In genomic region chr13:107867701-107868661, GRCh38 we compare ENCODE assay signal across 8 cellular contexts.
DNase-seq lines count a peak whose midpoint lies in the region; ATAC-seq and TF ChIP-seq lines count a peak whose summit lies in the region.

No MANE protein-coding gene starts in this region.

- H3K27me3 Mint-ChIP-seq in mesothelial cell of epicardium (ENCODE audit: low read depth): peaks cover 91% of the 10 kb centered on the region

- peaks cover 18% of the 10 kb centered on the region for H3K4me1 Mint-ChIP-seq in mesothelial cell of epicardium

- TF ChIP-seq CTCF in mesothelial cell of epicardium (IDR thresholded peaks at IDR 0.05; ENCODE audit: unreplicated experiment): no peak

- intact Hi-C loops in left cardiac atrium (cut with DNase I): no loop called here
- intact Hi-C loops in left ventricle myocardium superior (cut with micrococcal nuclease): no loop called here

- ATAC-seq in left cardiac atrium (peak; percentile 30 to 73), left ventricle myocardium superior (no peak), GM18868 (IDR thresholded peaks at IDR 0.05; ENCODE audit: unreplicated experiment) (no peak)

- DNase-seq in left cardiac atrium (no peak), left ventricle myocardium superior (no peak), NCI-H82 treated with DMSO at 0.1 percent for 48 hours (lab: John Stamatoyannopoulos, UW; ENCODE audit: unreplicated experiment) (peak; percentile 49), dermis blood vessel endothelial cell (peak; percentile 75), mesothelial cell of epicardium (ENCODE audit: low spot score in 2 of 2, unreplicated experiment in 2 of 2) (peak in 1 of 2 experiments; percentile 61), ureter (ENCODE audit: low spot score) (peak; percentile 51), LoVo (ENCODE audit: low spot score) (no peak)

- no peaks in the 10 kb centered on the region for H3K36me3 Mint-ChIP-seq in mesothelial cell of epicardium

- H3K9me3 Mint-ChIP-seq in mesothelial cell of epicardium: no peaks in the 10 kb centered on the region

- peak overlapping the region; percentile 88 for H3K4me3 Mint-ChIP-seq in mesothelial cell of epicardium

- no peak overlapping the region for H3K27ac Mint-ChIP-seq in mesothelial cell of epicardium

Comparison
In these comparisons a context has a peak if more than half of its experiments do, and no peak if none do; other contexts are left out.
1. ATAC-seq: peak in left cardiac atrium (2 of 2); none in left ventricle myocardium superior (single experiment) and GM18868 (single experiment).
2. DNase-seq: peak in NCI-H82 treated with DMSO at 0.1 percent for 48 hours (single experiment), dermis blood vessel endothelial cell (single experiment) and ureter (single experiment); none in left cardiac atrium (single experiment), left ventricle myocardium superior (single experiment) and LoVo (single experiment).